In the genomic region with DNA sequence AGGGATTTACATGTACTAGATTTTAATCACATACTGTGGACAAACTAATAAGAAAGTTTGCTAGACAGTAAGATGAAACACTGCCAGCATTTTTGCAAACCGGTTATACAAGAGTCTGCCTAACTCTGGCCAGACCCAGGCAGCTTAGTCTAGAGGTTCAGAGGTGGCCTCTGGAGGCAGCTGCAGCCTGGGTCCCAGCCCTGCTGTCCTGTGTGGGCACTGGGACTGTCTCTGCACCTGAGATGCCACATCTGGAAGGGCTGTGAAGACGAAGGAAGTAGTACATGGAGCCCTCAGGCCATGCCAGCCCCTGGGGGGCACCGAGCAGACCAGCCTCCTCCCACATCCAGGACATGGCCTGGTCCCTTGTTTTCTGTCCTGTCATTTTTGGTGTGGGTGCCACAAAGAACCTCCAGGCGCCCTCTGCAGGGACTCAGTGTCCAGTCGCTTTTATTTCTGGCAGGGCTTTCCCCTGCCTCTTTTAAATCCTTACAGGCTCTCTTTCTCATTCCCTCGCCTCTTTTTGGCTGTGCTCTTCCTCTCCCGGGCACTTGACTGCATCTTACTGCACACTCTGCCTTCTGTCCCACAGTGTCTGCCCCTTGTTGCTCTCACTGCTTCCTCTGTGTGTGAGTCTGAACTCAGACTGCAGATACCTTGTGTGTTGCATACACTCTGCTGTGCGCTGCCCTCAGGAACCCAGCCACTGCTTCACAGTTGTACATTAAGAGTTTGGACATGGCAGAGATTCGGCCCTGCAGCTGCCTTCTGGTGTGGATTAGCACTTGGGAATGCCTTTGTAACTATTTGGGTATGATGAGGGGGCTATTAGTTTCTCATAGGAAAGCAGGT, we compare ENCODE assay signal across 8 cellular contexts.
DNase-seq lines count a peak whose midpoint lies in the region; ATAC-seq and TF ChIP-seq lines count a peak whose summit lies in the region.

No MANE protein-coding gene starts in this region.

- H3K9me3 ChIP-seq in A673 (ENCODE audit: low read depth, low read length, poor library complexity, severe bottlenecking): no peaks in the 10 kb centered on the region

- no TSS peak for BruUV-seq in A673 (replicated peaks; lab: Mats Ljungman, UMichigan)

- no peak overlapping the region for H3K4me3 ChIP-seq in A673 (ENCODE audit: low read depth, low read length, poor library complexity, severe bottlenecking)
- no peak overlapping the region for H3K4me3 ChIP-seq in GM12865 (ENCODE audit: low read depth, low read length)
- no peak overlapping the region for H3K4me3 ChIP-seq in fibroblast of pulmonary artery (replicated peaks; ENCODE audit: low read depth, low read length)

- no peak overlapping the region for H3K27ac Mint-ChIP-seq in activated CD8-positive, alpha-beta T cell treated with anti-CD3 and anti-CD28 coated beads for 36 hours
- no peak overlapping the region for H3K27ac Mint-ChIP-seq in neural crest cell (ENCODE audit: unreplicated experiment)

- TF ChIP-seq CTCF in A673 (conservative IDR thresholded peaks at IDR 0.05; ENCODE audit: low read depth, low read length): peak; percentile 62
- TF ChIP-seq CTCF in GM12865 (IDR thresholded peaks at IDR 0.05; ENCODE audit: insufficient read depth, low read depth, low read length, missing control alignments): peak; percentile 41
- TF ChIP-seq CTCF in activated CD8-positive, alpha-beta T cell treated with anti-CD3 and anti-CD28 coated beads for 36 hours (IDR thresholded peaks at IDR 0.05): peak; percentile 51
- TF ChIP-seq CTCF in fibroblast of pulmonary artery (IDR thresholded peaks at IDR 0.05; ENCODE audit: low read length, missing control alignments): peak; percentile 61
- TF ChIP-seq CTCF in neural crest cell (conservative IDR thresholded peaks at IDR 0.05): peak; percentile 65

- H3K4me1 Mint-ChIP-seq in activated CD8-positive, alpha-beta T cell treated with anti-CD3 and anti-CD28 coated beads for 36 hours (ENCODE audit: low read depth): no peaks in the 10 kb centered on the region
- no peaks in the 10 kb centered on the region for H3K4me1 Mint-ChIP-seq in neural crest cell

- no peaks in the 10 kb centered on the region for H3K9me3 Mint-ChIP-seq in activated CD8-positive, alpha-beta T cell treated with anti-CD3 and anti-CD28 coated beads for 36 hours
- H3K9me3 Mint-ChIP-seq in neural crest cell: no peaks in the 10 kb centered on the region

- CTCF ChIA-PET in A673 (lab: Charles Lee): no interaction called here
- CTCF ChIA-PET in activated CD8-positive, alpha-beta T cell treated with anti-CD3 and anti-CD28 coated beads for 36 hours (lab: Charles Lee): interaction anchor here (0.9 to 1.6 kb wide), 10 partner anchors 18 to 283 kb away, joined by 3 to 6 read pairs (median 3); no protein-coding TSS in a partner anchor

- no peak overlapping the region for H3K4me3 Mint-ChIP-seq in activated CD8-positive, alpha-beta T cell treated with anti-CD3 and anti-CD28 coated beads for 36 hours
- no peak overlapping the region for H3K4me3 Mint-ChIP-seq in neural crest cell

- no peaks in the 10 kb centered on the region for H3K4me1 ChIP-seq in A673 (ENCODE audit: insufficient read depth, low read length, poor library complexity, severe bottlenecking)

- H3K36me3 Mint-ChIP-seq in activated CD8-positive, alpha-beta T cell treated with anti-CD3 and anti-CD28 coated beads for 36 hours (ENCODE audit: low read depth): no peaks in the 10 kb centered on the region
- no peaks in the 10 kb centered on the region for H3K36me3 Mint-ChIP-seq in neural crest cell (ENCODE audit: low read depth)

- no peaks in the 10 kb centered on the region for H3K36me3 ChIP-seq in A673 (ENCODE audit: insufficient read depth, low read length, poor library complexity, severe bottlenecking)

- intact Hi-C loops in A673 (cut with micrococcal nuclease; ENCODE audit: unreplicated experiment): loop anchor here (1.0 kb wide), 1 partner anchor 283 kb away; no protein-coding TSS in a partner anchor
- intact Hi-C loops in activated CD8-positive, alpha-beta T cell treated with anti-CD3 and anti-CD28 coated beads for 36 hours (cut with micrococcal nuclease): loop anchor here (10.0 kb wide), 1 partner anchor 283 kb away; no protein-coding TSS in a partner anchor

- peak; percentile 60 for ATAC-seq in activated CD8-positive, alpha-beta T cell treated with anti-CD3 and anti-CD28 coated beads for 36 hours
- ATAC-seq in GM18511 (IDR thresholded peaks at IDR 0.05; ENCODE audit: unreplicated experiment): no peak

- H3K27me3 Mint-ChIP-seq in activated CD8-positive, alpha-beta T cell treated with anti-CD3 and anti-CD28 coated beads for 36 hours: no peaks in the 10 kb centered on the region
- no peaks in the 10 kb centered on the region for H3K27me3 Mint-ChIP-seq in neural crest cell (ENCODE audit: low read depth)

- no peaks in the 10 kb centered on the region for H3K27me3 ChIP-seq in A673 (replicated peaks; ENCODE audit: insufficient read depth, low read depth, low read length, poor library complexity)

- POLR2A ChIA-PET in A673 (lab: Charles Lee; ENCODE audit: low non-redundant PET): no interaction called here
- POLR2A ChIA-PET in activated CD8-positive, alpha-beta T cell treated with anti-CD3 and anti-CD28 coated beads for 36 hours (lab: Charles Lee): no interaction called here

- no peak overlapping the region for H3K27ac ChIP-seq in A673 (ENCODE audit: low read depth, low read length, poor library complexity, severe bottlenecking)

- peak; percentile 35 for DNase-seq in A673 (ENCODE audit: low spot score)
- peak; percentile 59 for DNase-seq in GM12865 (ENCODE audit: low read depth)
- DNase-seq in NCI-H1694 (lab: John Stamatoyannopoulos, UW): peak; percentile 8
- DNase-seq in activated CD8-positive, alpha-beta T cell treated with anti-CD3 and anti-CD28 coated beads for 36 hours: peak; percentile 64
- peak; percentile 52 for DNase-seq in fibroblast of pulmonary artery (ENCODE audit: low read depth)
- peak; percentile 36 for DNase-seq in neural crest cell (ENCODE audit: low read depth, low spot score)
- DNase-seq in activated CD4-positive, CD25-positive, alpha-beta regulatory T cell treated with anti-CD3 and anti-CD28 coated beads, Interleukin-2, amount 50 U/mL, for 72 hours: no peak
